8 cellular contexts compared by ENCODE assay signal in genomic region chr6:33620584-33621395, GRCh38. TPM values are rescaled to one million over a fixed set of nuclear protein-coding genes. Genes with fewer than 3 reads are reported as not detected.
DNase-seq lines count a peak whose midpoint lies in the region; ATAC-seq and TF ChIP-seq lines count a peak whose summit lies in the region.

Gene ITPR3, plus strand, starts transcription at chr6:33621322. Its CDS starts 281 bp downstream, at chr6:33621603.

- CTCF ChIA-PET in PC-3 (lab: Charles Lee): interaction anchor here (0.6 to 2.0 kb wide), 3 partner anchors 9 to 84 kb away, joined by 3 to 6 read pairs (median 3); no protein-coding TSS in a partner anchor

- H3K27me3 ChIP-seq in PC-3 (ENCODE audit: low read length) (no peaks in the 10 kb centered on the region), ovary (no peaks in the 10 kb centered on the region), transverse colon (peaks cover 7% of the 10 kb centered on the region)

- no peak for TF ChIP-seq CTCF in 22Rv1 (IDR thresholded peaks at IDR 0.05)
- no peak for TF ChIP-seq CTCF in PC-3 (conservative IDR thresholded peaks at IDR 0.05; ENCODE audit: low read depth, low read length)
- no peak for TF ChIP-seq CTCF in ovary (IDR thresholded peaks at IDR 0.05)
- no peak for TF ChIP-seq CTCF in transverse colon (IDR thresholded peaks at IDR 0.05)

- H3K9me3 ChIP-seq in PC-3 (ENCODE audit: low read length): no peaks in the 10 kb centered on the region
- H3K9me3 ChIP-seq in ovary: no peaks in the 10 kb centered on the region
- no peaks in the 10 kb centered on the region for H3K9me3 ChIP-seq in transverse colon

- TF ChIP-seq POLR2A in ovary (IDR thresholded peaks at IDR 0.05) (no peak), transverse colon (IDR thresholded peaks at IDR 0.05) (no peak)

- H3F3A ChIP-seq in PC-3 (ENCODE audit: low read length, unreplicated experiment): no peaks in the 10 kb centered on the region

- WGBS in ovary, 3 donors: 0% methylated on average over 34 to 75 of the region's 75 CpGs
- WGBS in transverse colon (ENCODE audit: low coverage in 1 of 2), 2 donors: 0% methylated on average over 5 to 45 of the region's 75 CpGs

- DNase-seq in PC-3: peak; percentile 80
- peak; percentile 55 to 62 for DNase-seq in activated T-helper 1 cell treated with anti-CD3 and anti-CD28 coated beads, Interleukin-2, amount 50 U/mL, for 16 hours (ENCODE audit: low read depth in 1 of 2, low spot score in 1 of 2)
- DNase-seq in fibroblast of the conjunctiva (ENCODE audit: low read depth): peak; percentile 46
- DNase-seq in ovary: peak; percentile 44 to 71 (median 54)
- peak; percentile 81 for DNase-seq in transverse colon

- H3K36me3 ChIP-seq in PC-3 (ENCODE audit: low read depth, low read length): peaks cover 7% of the 10 kb centered on the region; the same call in 1 of the 2 replicates
- H3K36me3 ChIP-seq in ovary: no peaks in the 10 kb centered on the region
- H3K36me3 ChIP-seq in transverse colon: no peaks in the 10 kb centered on the region

- TF ChIP-seq EP300 in ovary (IDR thresholded peaks at IDR 0.05) (no peak), transverse colon (IDR thresholded peaks at IDR 0.05; ENCODE audit: low read depth) (no peak)

- H3K4me1 ChIP-seq in PC-3 (ENCODE audit: insufficient read depth, low read length) (peaks cover 29% of the 10 kb centered on the region), ovary (ENCODE audit: insufficient read depth) (no peaks in the 10 kb centered on the region), transverse colon (peaks cover 5 to 52% (median 49%) of the 10 kb centered on the region in 4 donors)

- H3K9ac ChIP-seq in PC-3 (ENCODE audit: low read length): peak within 1 kb of the TSS; percentile 95

- peaks cover 26% of the 10 kb centered on the region; the same call in 1 of the 2 replicates for H4K20me1 ChIP-seq in PC-3 (ENCODE audit: low read length)

- in situ Hi-C loops in transverse colon (cut with MboI; ENCODE audit: low pct_ligation_motif_present in 1 of 4, low pct_unique_long_range_greater_than_20kb in 1 of 4, low sequenced_read_pairs in 3 of 4): no loop called here

- peak within 1 kb of the TSS; percentile 90 for H2AFZ ChIP-seq in PC-3 (ENCODE audit: low read length)

- no peaks in the 10 kb centered on the region for H3K9me2 ChIP-seq in PC-3 (replicated peaks; ENCODE audit: low read length)

- no TSS peak for BruUV-seq in PC-3 (replicated peaks; lab: Mats Ljungman, UMichigan)

- H3K4me3 ChIP-seq in PC-3 (ENCODE audit: low read length) (peak within 1 kb of the TSS; percentile 99), ovary (peak within 1 kb of the TSS; percentile 51), transverse colon (peak within 1 kb of the TSS; percentile 64 to 91 (median 76))

- POLR2A ChIA-PET in PC-3 (lab: Charles Lee; ENCODE audit: unreplicated experiment): interaction anchor here (0.7 to 1.0 kb wide), 2 partner anchors 31 to 36 kb away, joined by 3 read pairs; no protein-coding TSS in a partner anchor

- H3K79me2 ChIP-seq in PC-3 (ENCODE audit: low read length): peaks cover 45% of the 10 kb centered on the region

- H3K4me2 ChIP-seq in PC-3 (ENCODE audit: low read length): peak within 1 kb of the TSS; percentile 99

- peak within 1 kb of the TSS; percentile 71 for H3K27ac ChIP-seq in 22Rv1
- H3K27ac ChIP-seq in PC-3 (ENCODE audit: low read length): peak within 1 kb of the TSS; percentile 69
- H3K27ac ChIP-seq in ovary: peak within 1 kb of the TSS; percentile 52 to 62
- H3K27ac ChIP-seq in transverse colon: peak within 1 kb of the TSS; percentile 91 to 98 (median 96)

- intact Hi-C loops in PC-3 (cut with micrococcal nuclease): loop anchor here (1.0 kb wide), 1 partner anchor 30 kb away; no protein-coding TSS in a partner anchor
- intact Hi-C loops in ovary (cut with DNase I): loop anchor here in 1 of 4 donors (5.0 kb wide), 1 partner anchor 33 kb away; no protein-coding TSS in a partner anchor
- intact Hi-C loops in transverse colon (cut with DNase I; ENCODE audit: low total_unique reads): no loop called here

- ATAC-seq in GM18867 (IDR thresholded peaks at IDR 0.05; ENCODE audit: unreplicated experiment) (peak; percentile 75), HG03159 (IDR thresholded peaks at IDR 0.05; ENCODE audit: unreplicated experiment) (peak; percentile 77), PC-3 (peak; percentile 56)

RNA-seq across cellular contexts. Expression of gene ITPR3, which starts in this region (rescaled TPM):
- total RNA-seq in PC-3 (2014; rRNA removed): 41.8 and 50.6 TPM in 2 replicates
- 10 to 100 TPM in 6 of 7 donors, 1 to 10 TPM in 1; 3.7 to 31.1 (median 20.1) TPM for total RNA-seq in ovary
- 1 to 10 TPM; 3.6 to 6.9 TPM for polyA plus RNA-seq in ovary
- total RNA-seq in transverse colon: 100 to 1,000 TPM; 105 to 262 (median 124) TPM

Comparison
In these comparisons a context has a peak if more than half of its experiments do, and no peak if none do; other contexts are left out.
1. Peak in every context shown above with its lines: DNase-seq, ATAC-seq, H3K4me3 ChIP-seq and H3K27ac ChIP-seq.